7 cellular contexts compared by ENCODE assay signal in genomic region chr10:98310721-98311120, GRCh38.
"Had no signal": no experiment of that assay in that cellular context is flagged by ENCODE, and none has a peak within 500 bp of the region (broad histone marks: within the 10 kb centered on the region; RNA-seq: fewer than 3 reads in every experiment).

No MANE protein-coding gene starts in this region.

- FAIRE-seq: HTR-8/SVneo had no signal

- H3K4me1 ChIP-seq: HAP-1 had no signal

- H3K9me3 ChIP-seq: HAP-1 had no signal

- H3K4me3 ChIP-seq: GM23248, HAP-1 had no signal

- H3K27ac ChIP-seq: GM23248 had no signal

- H3K9ac ChIP-seq: GM23248 had no signal

- DNase-seq: GM23248, GOT3, H7, HFFc6, KBM-7 had no signal

- H3K36me3 ChIP-seq: HAP-1 had no signal
